1 cellular context compared by ENCODE assay signal in genomic region chr11:33161120-33162005, GRCh38.
A peak's percentile ranks its signal among the peaks of the same experiment; 100 is the strongest.
TF ChIP-seq lines count a peak whose summit lies in the region.

TSS of gene CSTF3 (minus strand) at chr11:33161480. CDS start at chr11:33161325, 155 bp downstream.

TF ChIP-seq in HCT116, 20 proteins besides CTCF, POLR2A, EP300 and RAD21 (continued from another document):
- TF ChIP-seq ZBTB33 (IDR thresholded peaks at IDR 0.05; ENCODE audit: extremely low read depth, insufficient replicate concordance, low read length) (peak; percentile 44), CEBPB (IDR thresholded peaks at IDR 0.05; ENCODE audit: low read depth) (0 out of 2 replicates have a peak, but pooled peaks have one; percentile 26), ZNF274 (IDR thresholded peaks at IDR 0.05; ENCODE audit: low read depth, low read length) (no peak), ELF1 (IDR thresholded peaks at IDR 0.05; ENCODE audit: borderline replicate concordance, low read depth) (peak; percentile 48; the same call in 1 of the 2 replicates), SP1 (IDR thresholded peaks at IDR 0.05; ENCODE audit: low read depth) (peak; percentile 84), ZFX (IDR thresholded peaks at IDR 0.05) (no peak), MAX (IDR thresholded peaks at IDR 0.05) (peak; percentile 97), CBX3 (IDR thresholded peaks at IDR 0.05; ENCODE audit: low read depth) (peak; percentile 84), JUND (IDR thresholded peaks at IDR 0.05) (0 out of 2 replicates have a peak, but pooled peaks have one; percentile 31), SIN3A (IDR thresholded peaks at IDR 0.05; ENCODE audit: low read depth) (peak; percentile 93), TCF7L2 (IDR thresholded peaks at IDR 0.05; ENCODE audit: borderline replicate concordance, extremely low read depth, insufficient read depth, insufficient read length) (peak; percentile 36), POLR2AphosphoS5 (IDR thresholded peaks at IDR 0.05; ENCODE audit: low read depth, low read length) (peak; percentile 92), EZH2 (IDR thresholded peaks at IDR 0.05) (no peak), EZH2phosphoT487 (IDR thresholded peaks at IDR 0.05; ENCODE audit: borderline replicate concordance) (no peak), REST (IDR thresholded peaks at IDR 0.05; ENCODE audit: low read depth) (no peak), FOSL1 (IDR thresholded peaks at IDR 0.05; ENCODE audit: low read depth) (peak; percentile 16; the same call in 1 of the 2 replicates)
